ENCODE assay signal across 8 cellular contexts in genomic region chr4:82798168-82799005, GRCh38. TPM values are rescaled to one million over a fixed set of nuclear protein-coding genes. Genes with fewer than 3 reads are reported as not detected.
DNase-seq lines count a peak whose midpoint lies in the region; ATAC-seq and TF ChIP-seq lines count a peak whose summit lies in the region.

TSS of gene SCD5 (minus strand) at chr4:82798796. CDS start at chr4:82798537, 259 bp downstream.

- peaks cover 0 to 12% (median 6%) of the 10 kb centered on the region in 4 donors for H3K4me1 ChIP-seq in Peyer's patch
- peaks cover 26 to 36% of the 10 kb centered on the region in 2 experiments for H3K4me1 ChIP-seq in neutrophil (ENCODE audit: control insufficient read depth in 1 of 2, insufficient read depth in 1 of 2, low read depth in 1 of 2, low read length in 1 of 2)
- peaks cover 6 to 18% of the 10 kb centered on the region in 2 donors for H3K4me1 ChIP-seq in thoracic aorta (ENCODE audit: control insufficient read depth in 1 of 2, low read depth in 2 of 2)

- peak within 1 kb of the TSS in 2 of 4 donors; percentile 5 to 70 for H3K27ac ChIP-seq in Peyer's patch
- no peak within 1 kb of the TSS for H3K27ac ChIP-seq in neutrophil
- H3K27ac ChIP-seq in thoracic aorta: no peak within 1 kb of the TSS

- ATAC-seq in thoracic aorta (ENCODE audit: insufficient number of reproducible peaks, low FRiP score, low read depth): no peak

- H3K4me3 ChIP-seq in Peyer's patch: peak within 1 kb of the TSS; percentile 50 to 84 (median 64)
- peak within 1 kb of the TSS; percentile 43 to 68 for H3K4me3 ChIP-seq in neutrophil (ENCODE audit: low read depth in 1 of 2, low read length in 1 of 2)
- H3K4me3 ChIP-seq in thoracic aorta: peak within 1 kb of the TSS; percentile 90

- H3K36me3 ChIP-seq in Peyer's patch (no peaks in the 10 kb centered on the region), neutrophil (no peaks in the 10 kb centered on the region), thoracic aorta (no peaks in the 10 kb centered on the region)

- H3K9me3 ChIP-seq in Peyer's patch: no peaks in the 10 kb centered on the region
- H3K9me3 ChIP-seq in neutrophil: no peaks in the 10 kb centered on the region
- no peaks in the 10 kb centered on the region for H3K9me3 ChIP-seq in thoracic aorta

- H3K27me3 ChIP-seq in Peyer's patch (no peaks in the 10 kb centered on the region), neutrophil (peaks cover 83% of the 10 kb centered on the region), thoracic aorta (replicated peaks; ENCODE audit: insufficient read depth) (no peaks in the 10 kb centered on the region)

- peak; percentile 64 for DNase-seq in COR-L47 (lab: John Stamatoyannopoulos, UW)
- DNase-seq in GM20000 (ENCODE audit: low spot score): peak; percentile 88
- DNase-seq in HK-2 (ENCODE audit: unreplicated experiment): peak; percentile 78
- peak in 2 of 3 donors; percentile 69 for DNase-seq in Peyer's patch
- peak; percentile 21 for DNase-seq in activated naive CD4-positive, alpha-beta T cell treated with anti-CD3 and anti-CD28 coated beads, Interleukin-2, amount 50 U/mL, for 16 hours
- peak; percentile 94 for DNase-seq in globus pallidus (ENCODE audit: low spot score)
- peak; percentile 9 for DNase-seq in thoracic aorta (ENCODE audit: low spot score)

- TF ChIP-seq CTCF in GM20000 (IDR thresholded peaks at IDR 0.05; ENCODE audit: extremely low read depth, missing control alignments) (no peak), Peyer's patch (IDR thresholded peaks at IDR 0.05) (no peak), neutrophil (IDR thresholded peaks at IDR 0.05) (no peak), thoracic aorta (IDR thresholded peaks at IDR 0.05) (no peak)

- no peak for TF ChIP-seq POLR2A in Peyer's patch (IDR thresholded peaks at IDR 0.05)

RNA-seq across cellular contexts. Expression of gene SCD5, which starts in this region (rescaled TPM):
- total RNA-seq in Peyer's patch (1 to 10 TPM in 3 of 4 donors, under 1 TPM in 1; 0.70 to 5.0 (median 3.0) TPM), thoracic aorta (10 to 100 TPM in 1 of 2 donors, 1 to 10 TPM in 1; 7.3 to 18.5 TPM)

Comparison
In these comparisons a context has a peak if more than half of its experiments do, and no peak if none do; other contexts are left out.
1. DNase-seq: peak in every context shown above with its lines; median percentile 94 in globus pallidus; 88 in GM20000; 78 in HK-2; 69 in Peyer's patch; 64 in COR-L47; 21 in activated naive CD4-positive, alpha-beta T cell treated with anti-CD3 and anti-CD28 coated beads, Interleukin-2, amount 50 U/mL, for 16 hours; 9 in thoracic aorta.